ENCODE assay signal across 8 cellular contexts in the genomic region with DNA sequence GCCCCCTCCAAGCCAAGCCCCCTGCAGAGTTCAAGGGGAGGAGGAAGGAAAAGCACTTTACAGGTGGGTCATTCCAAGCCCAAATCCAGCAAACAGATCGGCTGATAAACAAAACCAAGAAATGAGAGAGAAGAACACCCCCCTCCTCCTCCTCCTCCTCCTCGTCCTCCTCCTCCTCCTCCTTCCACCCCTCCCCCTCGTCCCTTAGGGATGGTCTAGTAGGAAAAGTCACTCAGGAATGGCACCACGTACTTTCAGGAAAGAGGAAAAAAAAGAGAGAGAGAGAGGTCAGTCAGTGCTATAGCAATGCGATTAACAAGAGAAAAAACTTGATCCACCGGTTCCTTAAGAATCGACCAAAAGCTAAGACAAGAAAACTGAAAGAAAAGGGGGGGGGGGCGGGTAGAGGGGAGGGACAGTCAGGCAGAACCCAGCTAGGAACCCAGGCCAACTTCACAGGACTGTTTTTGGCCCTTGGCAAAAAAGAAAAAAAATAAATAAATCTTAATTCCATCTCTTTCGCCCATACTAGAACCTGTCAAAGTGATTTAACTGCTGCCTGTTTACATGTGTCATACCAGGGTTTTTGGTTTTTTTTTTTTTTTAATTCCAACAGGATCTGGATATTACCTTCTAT. TPM values are rescaled to one million over a fixed set of nuclear protein-coding genes. Genes with fewer than 3 reads are reported as not detected.
DNase-seq lines count a peak whose midpoint lies in the region; ATAC-seq lines count a peak whose summit lies in the region.

No MANE protein-coding gene starts in this region.

- no peaks in the 10 kb centered on the region for H3K9me3 Mint-ChIP-seq in natural killer cell treated with Interleukin-12 subunit alpha and Interleukin-12 subunit beta and Interleukin-15 and Interleukin-18, amount 100 ng/mL, for 72 hours

- DNase-seq in DMS79 treated with DMSO at 0.1 percent for 48 hours (lab: John Stamatoyannopoulos, UW) (peak; percentile 2), DMS79 (lab: John Stamatoyannopoulos, UW) (no peak), SK-N-MC (ENCODE audit: low read depth, low spot score) (no peak), NCI-H774 (lab: John Stamatoyannopoulos, UW) (no peak)
- no peak for DNase-seq in natural killer cell treated with Interleukin-12 subunit alpha and Interleukin-12 subunit beta and Interleukin-15 and Interleukin-18, amount 100 ng/mL, for 72 hours (ENCODE audit: low spot score)

- peaks cover 50 to 59% of the 10 kb centered on the region in 2 donors for H3K4me1 Mint-ChIP-seq in natural killer cell treated with Interleukin-12 subunit alpha and Interleukin-12 subunit beta and Interleukin-15 and Interleukin-18, amount 100 ng/mL, for 72 hours (ENCODE audit: low read depth in 2 of 2)

- no peak for ATAC-seq in natural killer cell treated with Interleukin-12 subunit alpha and Interleukin-12 subunit beta and Interleukin-15 and Interleukin-18, amount 100 ng/mL, for 72 hours
- ATAC-seq in HG03139 (IDR thresholded peaks at IDR 0.05; ENCODE audit: unreplicated experiment) (no peak), GM19328 (IDR thresholded peaks at IDR 0.05; ENCODE audit: unreplicated experiment) (no peak)

- H3K4me3 ChIP-seq in SK-N-MC (peak overlapping the region; percentile 95), esophagus (ENCODE audit: low read depth in 1 of 2, low read length in 2 of 2) (peak overlapping the region; percentile 51 to 84)

- no peaks in the 10 kb centered on the region for H3K27me3 Mint-ChIP-seq in natural killer cell treated with Interleukin-12 subunit alpha and Interleukin-12 subunit beta and Interleukin-15 and Interleukin-18, amount 100 ng/mL, for 72 hours

- peaks cover 10% of the 10 kb centered on the region for H3K36me3 Mint-ChIP-seq in natural killer cell treated with Interleukin-12 subunit alpha and Interleukin-12 subunit beta and Interleukin-15 and Interleukin-18, amount 100 ng/mL, for 72 hours

- H3K4me3 Mint-ChIP-seq in natural killer cell treated with Interleukin-12 subunit alpha and Interleukin-12 subunit beta and Interleukin-15 and Interleukin-18, amount 100 ng/mL, for 72 hours, result peak overlapping the region; percentile 92

- peak overlapping the region; percentile 94 to 99 for H3K27ac Mint-ChIP-seq in natural killer cell treated with Interleukin-12 subunit alpha and Interleukin-12 subunit beta and Interleukin-15 and Interleukin-18, amount 100 ng/mL, for 72 hours

- WGBS in esophagus, 2 donors, result 1% methylated on average over 8 to 9 of the region's 9 CpGs

- H3K27me3 ChIP-seq in esophagus (ENCODE audit: control insufficient read depth in 1 of 2, insufficient read depth in 2 of 2, low read length in 2 of 2), result no peaks in the 10 kb centered on the region

- peaks cover 19% of the 10 kb centered on the region; the same call in 1 of the 2 replicates for H3K36me3 ChIP-seq in SK-N-MC (ENCODE audit: insufficient read depth, low read length)
- no peaks in the 10 kb centered on the region for H3K36me3 ChIP-seq in esophagus (ENCODE audit: control insufficient read depth in 2 of 2, insufficient read depth in 2 of 2, low read length in 1 of 2)

- H3K9me3 ChIP-seq in SK-N-MC (ENCODE audit: low read depth, low read length) (no peaks in the 10 kb centered on the region), esophagus (ENCODE audit: control insufficient read depth in 2 of 2, insufficient read depth in 1 of 2, low read depth in 1 of 2, low read length in 1 of 2) (no peaks in the 10 kb centered on the region)

- peak overlapping the region; percentile 96 for H3K27ac ChIP-seq in SK-N-MC
- peak overlapping the region; percentile 97 to 98 for H3K27ac ChIP-seq in esophagus (ENCODE audit: low read depth in 2 of 2, low read length in 1 of 2)

- peak overlapping the region; percentile 92 for H3K9ac ChIP-seq in SK-N-MC (ENCODE audit: insufficient read length)

- H3K4me1 ChIP-seq in esophagus (ENCODE audit: control insufficient read depth in 2 of 2, insufficient read depth in 2 of 2, low read length in 1 of 2), result no peaks in the 10 kb centered on the region

RNA-seq across cellular contexts. Expression of gene IKZF2, which starts 1.0 kb away (rescaled TPM):
- polyA plus RNA-seq in esophagus, result 10 to 100 TPM; 11.3 to 11.5 TPM
- 10 to 100 TPM; 48.3 to 80.0 TPM for total RNA-seq in natural killer cell treated with Interleukin-12 subunit alpha and Interleukin-12 subunit beta and Interleukin-15 and Interleukin-18, amount 100 ng/mL, for 72 hours
